Comparison of ENCODE assay signal across 18 cellular contexts in the genomic region with DNA sequence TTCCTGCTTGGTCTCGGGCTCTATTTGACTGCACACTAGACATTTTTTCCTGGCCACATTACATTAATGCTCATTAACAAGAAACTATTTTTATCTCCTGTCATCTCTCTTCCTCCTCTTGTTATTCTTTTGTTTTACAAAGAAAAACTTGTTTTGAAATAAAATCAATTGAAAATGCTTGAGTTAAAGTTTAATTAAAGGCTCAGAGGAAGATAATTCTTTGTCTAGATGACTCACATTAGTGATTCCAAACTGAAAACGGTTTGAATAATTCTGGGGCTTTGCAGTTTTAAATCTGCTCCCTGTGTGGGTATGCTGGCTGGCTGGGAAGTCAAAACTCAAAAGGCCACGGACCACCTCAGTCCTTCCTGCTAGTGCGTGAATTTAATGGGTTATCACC. TPM values are rescaled to one million over a fixed set of nuclear protein-coding genes. Genes with fewer than 3 reads are reported as not detected.
DNase-seq lines count a peak whose midpoint lies in the region; ATAC-seq and TF ChIP-seq lines count a peak whose summit lies in the region.
"Had no signal": no experiment of that assay in that cellular context is flagged by ENCODE, and none has a peak within 500 bp of the region (broad histone marks: within the 10 kb centered on the region; RNA-seq: fewer than 3 reads in every experiment).

No MANE protein-coding gene starts in this region.

- H3K36me3 ChIP-seq in HEK293 (ENCODE audit: control insufficient read depth in 2 of 2, insufficient read depth in 1 of 2, low read length in 2 of 2) (no peaks in the 10 kb centered on the region), stomach smooth muscle (ENCODE audit: control insufficient read depth in 2 of 2, insufficient read depth in 2 of 2, low read length in 2 of 2) (no peaks in the 10 kb centered on the region), prostate gland (no peaks in the 10 kb centered on the region)
- H3K36me3 ChIP-seq: colonic mucosa, esophagus squamous epithelium, ovary, suprapubic skin had no signal

- ATAC-seq in GM21528 (IDR thresholded peaks at IDR 0.05; ENCODE audit: low FRiP score, unreplicated experiment) (no peak), GM19463 (IDR thresholded peaks at IDR 0.05; ENCODE audit: unreplicated experiment) (no peak)
- ATAC-seq: activated T-cell treated with anti-CD3 and anti-CD28 coated beads, Interleukin-2, amount 50 U/mL, for 4 hours had no signal

- CTCF ChIA-PET in HEK293 (lab: Yijun Ruan, JAX), result interaction anchor here (0.6 to 1.3 kb wide), 3 partner anchors 104 to 1900 kb away, joined by 3 to 5 read pairs (median 4); partner anchors contain the start of gene RGS4

- POLR2A ChIA-PET in HEK293 (lab: Yijun Ruan, JAX), result no interaction called here

- TF ChIP-seq CTCF in HEK293 (tag by site-specific recombination; IDR thresholded peaks at IDR 0.05), result no peak
- no peak for TF ChIP-seq CTCF in VCaP (conservative IDR thresholded peaks at IDR 0.05)
- TF ChIP-seq CTCF in prostate gland (IDR thresholded peaks at IDR 0.05), result no peak

- H3K27me3 ChIP-seq in stomach smooth muscle (ENCODE audit: control insufficient read depth in 1 of 2, insufficient read depth in 2 of 2, low read length in 2 of 2), result no peaks in the 10 kb centered on the region
- H3K27me3 ChIP-seq in prostate gland (replicated peaks; ENCODE audit: insufficient read depth), result no peaks in the 10 kb centered on the region
- H3K27me3 ChIP-seq: colonic mucosa, esophagus squamous epithelium, ovary, suprapubic skin had no signal

- no peak for TF ChIP-seq POLR2A in prostate gland (IDR thresholded peaks at IDR 0.05)

- DNase-seq in kidney glomerular epithelial cell (lab: John Stamatoyannopoulos, UW) (peak; percentile 82), prostate gland (ENCODE audit: low spot score) (no peak)
- DNase-seq: activated CD4-positive, alpha-beta T cell treated with anti-CD3 and anti-CD28 coated beads, Interleukin-2, amount 10 ng/mL, durations not matched to agents 7 days and 5 days; activated T-cell treated with anti-CD3 and anti-CD28 coated beads, Interleukin-2, amount 50 U/mL, for 4 hours; CD4-positive, alpha-beta T cell; colonic mucosa; esophagus squamous epithelium; NCI-H2171; ovary; SIG-M5; stimulated activated CD4-positive, alpha-beta T cell treated with anti-CD3 and anti-CD28 coated beads, Interleukin-12 subunit alpha, Interleukin-12 subunit beta, amount 100 ng/mL, for 4 hours had no signal

- peak overlapping the region; percentile 13 to 40 for H3K9ac ChIP-seq in stomach smooth muscle (ENCODE audit: low read length in 2 of 2)

- intact Hi-C loops in prostate gland (cut with DNase I), result loop anchor here (5.0 kb wide), 1 partner anchor 101 kb away; no protein-coding TSS in a partner anchor

- H3K4me3 ChIP-seq in HEK293 (ENCODE audit: low read depth, low read length) (no peak overlapping the region), stomach smooth muscle (ENCODE audit: low read length in 2 of 2) (peak overlapping the region; percentile 16 to 34), prostate gland (no peak overlapping the region)
- H3K4me3 ChIP-seq: colonic mucosa, esophagus squamous epithelium, lung, ovary, suprapubic skin had no signal

- H3K27ac ChIP-seq in HEK293 (ENCODE audit: extremely low read depth, low read depth, low read length) (no peak overlapping the region), VCaP (peak overlapping the region; percentile 28; the same call in 1 of the 2 replicates), stomach smooth muscle (ENCODE audit: low read length) (peak overlapping the region; percentile 53), prostate gland (no peak overlapping the region)
- H3K27ac ChIP-seq: colonic mucosa, ovary, suprapubic skin had no signal

- H3K9me3 ChIP-seq in HEK293 (ENCODE audit: control insufficient read depth, insufficient read depth, low read depth, low read length) (no peaks in the 10 kb centered on the region), stomach smooth muscle (ENCODE audit: control insufficient read depth in 2 of 2, low read length in 2 of 2) (no peaks in the 10 kb centered on the region), prostate gland (no peaks in the 10 kb centered on the region)
- H3K9me3 ChIP-seq: colonic mucosa, esophagus squamous epithelium, ovary, suprapubic skin had no signal

- WGBS in prostate gland, result 40% methylated on average over 4 of the region's 4 CpGs

- H3K4me1 ChIP-seq in HEK293 (ENCODE audit: control insufficient read depth, insufficient read depth, low read length) (peaks cover 7% of the 10 kb centered on the region; the same call in 1 of the 2 replicates), stomach smooth muscle (ENCODE audit: control insufficient read depth, insufficient read depth, low read length) (peaks cover 33% of the 10 kb centered on the region), prostate gland (replicated peaks) (no peaks in the 10 kb centered on the region)
- H3K4me1 ChIP-seq: colonic mucosa had no signal

TF ChIP-seq in HEK293, 187 proteins besides CTCF, POLR2A, EP300 and RAD21:
- TF ChIP-seq ZNF768 (tag by site-specific recombination; IDR thresholded peaks at IDR 0.05) (no peak), PRDM6 (tag by site-specific recombination; IDR thresholded peaks at IDR 0.05) (peak; percentile 33; the same call in 1 of the 2 replicates), KLF9 (tag by site-specific recombination; IDR thresholded peaks at IDR 0.05; ENCODE audit: low read depth) (no peak)

RNA-seq across cellular contexts. Expression of gene RGS5, which starts 29.6 kb away (rescaled TPM):
- 100 to 1,000 TPM in 1 of 2 donors, 10 to 100 TPM in 1; 39.0 to 189 TPM for total RNA-seq in prostate gland

Comparison
In these comparisons a context has a peak if more than half of its experiments do, and no peak if none do; other contexts are left out.
1. H3K27ac ChIP-seq: peak in VCaP (single experiment) and stomach smooth muscle (single experiment); none in HEK293 (single experiment) and prostate gland (0 of 2).
2. H3K4me3 ChIP-seq: peak in stomach smooth muscle (2 of 2); none in HEK293 (single experiment) and prostate gland (0 of 2).